8 cellular contexts compared by ENCODE assay signal in genomic region chr17:57783338-57783742, GRCh38. TPM values are rescaled to one million over a fixed set of nuclear protein-coding genes. Genes with fewer than 3 reads are reported as not detected.
DNase-seq lines count a peak whose midpoint lies in the region; ATAC-seq, FAIRE-seq and TF ChIP-seq lines count a peak whose summit lies in the region.

No MANE protein-coding gene starts in this region.

- intact Hi-C loops in HepG2 (cut with micrococcal nuclease; ENCODE audit: unreplicated experiment) = no loop called here

- H2AFZ ChIP-seq in HepG2 (ENCODE audit: low read length) = no peak overlapping the region

- H3K4me2 ChIP-seq in A549 (peak overlapping the region; percentile 75), HepG2 (ENCODE audit: low read depth, low read length) (peak overlapping the region; percentile 38)

- peaks cover 8 to 52% of the 10 kb centered on the region in 2 experiments for H3K27me3 ChIP-seq in HepG2 (ENCODE audit: control insufficient read depth in 1 of 2, insufficient read depth in 2 of 2, low read length in 2 of 2)

- TF ChIP-seq CTCF in A549 (IDR thresholded peaks at IDR 0.05) = peak; percentile 95
- peak; percentile 86 for TF ChIP-seq CTCF in GM20000 (IDR thresholded peaks at IDR 0.05; ENCODE audit: extremely low read depth, missing control alignments)
- TF ChIP-seq CTCF in HepG2 (CRISPR knock-in tag; IDR thresholded peaks at IDR 0.05) = peak; percentile 98

- H3K9me3 ChIP-seq in A549 = no peaks in the 10 kb centered on the region
- H3K9me3 ChIP-seq in HepG2 (ENCODE audit: low read length) = no peaks in the 10 kb centered on the region

- H3K9ac ChIP-seq in HepG2 (ENCODE audit: insufficient read depth, low read depth, low read length) = no peak overlapping the region

- H3K4me1 ChIP-seq in A549 = 0 out of 3 replicates have a peak, but pooled peaks cover 5% of the 10 kb centered on the region
- H3K4me1 ChIP-seq in HepG2 (ENCODE audit: insufficient read depth, low read length) = peaks cover 26% of the 10 kb centered on the region

- 16% methylated on average over 16 of the region's 25 CpGs for WGBS in A549 (ENCODE audit: missing lambda C conversion rate)
- WGBS in HepG2 (ENCODE audit: low lambda C conversion rate) = 31% methylated on average over 7 of the region's 25 CpGs

- peak overlapping the region; percentile 45 to 79; a peak in 4 of 6 replicates for H3K27ac ChIP-seq in A549
- no peak overlapping the region for H3K27ac ChIP-seq in HepG2 (ENCODE audit: extremely low read length, insufficient read depth, low read length)

- TF ChIP-seq POLR2A in A549 (IDR thresholded peaks at IDR 0.05; ENCODE audit: low read length) (no peak), HepG2 (IDR thresholded peaks at IDR 0.05; ENCODE audit: insufficient read depth in 1 of 2, low read depth in 2 of 2, low read length in 2 of 2) (no peak)

- TF ChIP-seq EP300 in A549 (IDR thresholded peaks at IDR 0.05) = no peak
- TF ChIP-seq EP300 in HepG2 (IDR thresholded peaks at IDR 0.05; ENCODE audit: low read depth in 2 of 2, low read length in 2 of 2) = 0 out of 4 replicates have a peak, but pooled peaks of 1 of the 2 experiments have one; percentile 39
- TF ChIP-seq EP300 in HepG2 (CRISPR knock-in tag; IDR thresholded peaks at IDR 0.05; ENCODE audit: borderline replicate concordance) = no peak

- no peaks in the 10 kb centered on the region for H3K79me2 ChIP-seq in HepG2 (ENCODE audit: insufficient read depth, low read length)

- POLR2A ChIA-PET in A549 (lab: Yijun Ruan, JAX) (no interaction called here), HepG2 (lab: Yijun Ruan, JAX) (no interaction called here)

- no TSS peak for BruUV-seq in HepG2 (replicated peaks; lab: Mats Ljungman, UMichigan)

- H3K4me3 ChIP-seq in A549 (peak overlapping the region; percentile 20; the same call in 1 of the 3 replicates), HepG2 (replicated peaks in 1 of 3; ENCODE audit: insufficient read depth in 1 of 3, low read depth in 2 of 3, low read length in 3 of 3) (no peak overlapping the region; a peak in 1 of 6 replicates)

- H3K36me3 ChIP-seq in HepG2 (replicated peaks in 1 of 2; ENCODE audit: control insufficient read depth in 1 of 2, insufficient read depth in 2 of 2, low read length in 2 of 2) = no peaks in the 10 kb centered on the region

- TF ChIP-seq RAD21 in A549 (conservative IDR thresholded peaks at IDR 0.05 in 1 of 2, IDR thresholded peaks at IDR 0.05 in 1 of 2) = peak; percentile 81 to 91
- peak; percentile 87 for TF ChIP-seq RAD21 in HepG2 (CRISPR knock-in tag; IDR thresholded peaks at IDR 0.05)

- peak; percentile 89 to 96 for ATAC-seq in A549
- peak; percentile 91 for ATAC-seq in HepG2
- ATAC-seq in GM18519 (IDR thresholded peaks at IDR 0.05; ENCODE audit: low FRiP score, unreplicated experiment) = no peak

- FAIRE-seq in A549 (lab: Jason Lieb, UNC) (no peak), HepG2 (lab: Jason Lieb, UNC) (no peak)

- in situ Hi-C loops in HepG2 (cut with HindIII; ENCODE audit: extremely low pct_ligation_motif_present, low pct_unique_long_range_greater_than_20kb) = no loop called here

- peak; percentile 66 to 84 for DNase-seq in A549 (ENCODE audit: low read depth in 1 of 2, low spot score in 1 of 2)
- peak; percentile 79 for DNase-seq in GM20000 (ENCODE audit: low spot score)
- DNase-seq in NCI-H446 treated with DMSO at 0.1 percent for 48 hours (lab: John Stamatoyannopoulos, UW) = peak; percentile 30
- peak; percentile 62 to 76 for DNase-seq in activated CD4-positive, alpha-beta T cell treated with anti-CD3 and anti-CD28 coated beads for 24 hours (ENCODE audit: low read depth in 2 of 2)
- peak; percentile 44 for DNase-seq in cerebellar cortex (ENCODE audit: low spot score)
- peak; percentile 53 for DNase-seq in HepG2 (ENCODE audit: low spot score)
- DNase-seq in stimulated activated CD4-positive, alpha-beta T cell treated with anti-CD3 and anti-CD28 coated beads, TNF-alpha, amount 100 ng/mL, for 4 hours (ENCODE audit: low read depth in 3 of 3) = peak; percentile 45 to 52 (median 49)

- no peaks in the 10 kb centered on the region for H4K20me1 ChIP-seq in HepG2 (ENCODE audit: insufficient read depth, low read length)

- CTCF ChIA-PET in A549 (lab: Yijun Ruan, JAX) = interaction anchor here (0.5 to 7.3 kb wide), 105 partner anchors 9 to 1874 kb away, joined by 3 to 124 read pairs (median 4); partner anchors contain the start of genes CCDC182 and CUEDC1
- CTCF ChIA-PET in HepG2 (lab: Yijun Ruan, JAX; ENCODE audit: low intra/inter-chr PET ratio, low total read pairs) = no interaction called here

TF ChIP-seq in A549, 52 proteins besides CTCF, POLR2A, EP300 and RAD21:
- TF ChIP-seq SMC3 (IDR thresholded peaks at IDR 0.05) (peak; percentile 85), EHMT2 (IDR thresholded peaks at IDR 0.05; ENCODE audit: low read depth) (no peak), HEYL (CRISPR knock-in tag; IDR thresholded peaks at IDR 0.05) (no peak), E2F6 (IDR thresholded peaks at IDR 0.05; ENCODE audit: borderline replicate concordance, low read depth) (peak; percentile 73; the same call in 1 of the 2 replicates), MAZ (IDR thresholded peaks at IDR 0.05; ENCODE audit: borderline replicate concordance, low read depth, low read length) (0 out of 2 replicates have a peak, but pooled peaks have one; percentile 40)
- TF ChIP-seq, protein P1, sequence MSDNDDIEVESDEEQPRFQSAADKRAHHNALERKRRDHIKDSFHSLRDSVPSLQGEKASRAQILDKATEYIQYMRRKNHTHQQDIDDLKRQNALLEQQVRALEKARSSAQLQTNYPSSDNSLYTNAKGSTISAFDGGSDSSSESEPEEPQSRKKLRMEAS (IDR thresholded peaks at IDR 0.05) = peak; percentile 73

TF ChIP-seq in HepG2, 621 proteins besides CTCF, POLR2A, EP300 and RAD21 (continues in another document):
- no peak for TF ChIP-seq JUN (CRISPR knock-in tag; IDR thresholded peaks at IDR 0.05)
- TF ChIP-seq MAFK (conservative IDR thresholded peaks at IDR 0.05 in 1 of 2, IDR thresholded peaks at IDR 0.05 in 1 of 2; ENCODE audit: low read length in 2 of 2) = no peak
- TF ChIP-seq FOXC1 (CRISPR knock-in tag; IDR thresholded peaks at IDR 0.05; ENCODE audit: borderline replicate concordance) = 0 out of 2 replicates have a peak, but pooled peaks have one; percentile 23
- no peak for TF ChIP-seq NR2F6 (IDR thresholded peaks at IDR 0.05)
- 0 out of 2 replicates have a peak, but pooled peaks have one; percentile 30 for TF ChIP-seq NR2F6 (CRISPR knock-in tag; IDR thresholded peaks at IDR 0.05)
- peak; percentile 72; the same call in 1 of the 2 replicates for TF ChIP-seq ZBTB7A (CRISPR knock-in tag; IDR thresholded peaks at IDR 0.05)
- TF ChIP-seq ZNF720 (CRISPR knock-in tag; IDR thresholded peaks at IDR 0.05) = no peak
- TF ChIP-seq ZNF629 (CRISPR knock-in tag; conservative IDR thresholded peaks at IDR 0.05) = no peak
- TF ChIP-seq, protein P2, sequence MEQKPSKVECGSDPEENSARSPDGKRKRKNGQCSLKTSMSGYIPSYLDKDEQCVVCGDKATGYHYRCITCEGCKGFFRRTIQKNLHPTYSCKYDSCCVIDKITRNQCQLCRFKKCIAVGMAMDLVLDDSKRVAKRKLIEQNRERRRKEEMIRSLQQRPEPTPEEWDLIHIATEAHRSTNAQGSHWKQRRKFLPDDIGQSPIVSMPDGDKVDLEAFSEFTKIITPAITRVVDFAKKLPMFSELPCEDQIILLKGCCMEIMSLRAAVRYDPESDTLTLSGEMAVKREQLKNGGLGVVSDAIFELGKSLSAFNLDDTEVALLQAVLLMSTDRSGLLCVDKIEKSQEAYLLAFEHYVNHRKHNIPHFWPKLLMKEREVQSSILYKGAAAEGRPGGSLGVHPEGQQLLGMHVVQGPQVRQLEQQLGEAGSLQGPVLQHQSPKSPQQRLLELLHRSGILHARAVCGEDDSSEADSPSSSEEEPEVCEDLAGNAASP (CRISPR knock-in tag; IDR thresholded peaks at IDR 0.05; ENCODE audit: borderline replicate concordance) = no peak

RNA-seq across cellular contexts. Expression of gene CCDC182, which starts 38.2 kb away (rescaled TPM):
- polyA plus RNA-seq in A549 (2011; rRNA removed) (not detected in 2 replicates), A549 (2017; fragmentation: RNase III; extraction: RNeasy Plus Mini Kit Qiagen cat#74134 plus additional on column Dnase treatment) (not detected in 3 replicates), HepG2 (2011; rRNA removed) (not detected in 2 replicates)
- not detected in 2 replicates for polyA plus RNA-seq in A549 (2012; cell fraction: cytosol; rRNA removed)
- not detected in 2 replicates for polyA plus RNA-seq in A549 (2012; cell fraction: nucleus; rRNA removed)
- polyA minus RNA-seq in A549 (2011; rRNA and poly(A)+ RNA removed) = not detected in 2 replicates
- total RNA-seq in HepG2 (2016; rRNA removed; fragmentation: Illumina TruSeq; extraction: Trizol) = not detected in 2 replicates
- total RNA-seq in HepG2 (2016; cell fraction: cytosol; rRNA removed; fragmentation: Illumina TruSeq; extraction: Trizol; ENCODE audit: low read depth) = not detected in 2 replicates
- not detected in 2 replicates for total RNA-seq in HepG2 (2016; cell fraction: insoluble cytoplasmic fraction; rRNA removed; fragmentation: Illumina TruSeq; extraction: Trizol)
- not detected in 2 replicates for total RNA-seq in HepG2 (2016; cell fraction: membrane; rRNA removed; fragmentation: Illumina TruSeq; extraction: Trizol)
- not detected in 2 replicates for total RNA-seq in HepG2 (2016; cell fraction: nucleus; rRNA removed; fragmentation: Illumina TruSeq; extraction: Trizol)
- polyA plus RNA-seq in HepG2 (2011; cell fraction: cytosol; rRNA removed) = not detected in 2 replicates
- not detected in 2 replicates for polyA plus RNA-seq in HepG2 (2011; cell fraction: nucleus; rRNA removed)
- polyA plus RNA-seq in HepG2 (2012) = not detected in 2 replicates
- not detected in 2 replicates for polyA plus RNA-seq in HepG2 (2016; cell fraction: cytosol; fragmentation: Illumina TruSeq; extraction: Trizol; ENCODE audit: low read depth)
- polyA plus RNA-seq in HepG2 (2016; cell fraction: insoluble cytoplasmic fraction; fragmentation: Illumina TruSeq; extraction: Trizol; ENCODE audit: low read depth) = not detected in 2 replicates
- polyA plus RNA-seq in HepG2 (2016; cell fraction: membrane; fragmentation: Illumina TruSeq; extraction: Trizol; ENCODE audit: low read depth) = not detected in 2 replicates
- polyA plus RNA-seq in HepG2 (2016; cell fraction: nucleus; fragmentation: Illumina TruSeq; extraction: Trizol; ENCODE audit: insufficient read depth, low read depth) = not detected in 2 replicates
- not detected in 2 replicates for polyA minus RNA-seq in HepG2 (2011; rRNA and poly(A)+ RNA removed; ENCODE audit: low replicate concordance)
- polyA minus RNA-seq in HepG2 (2011; cell fraction: cytosol; rRNA and poly(A)+ RNA removed) = not detected in 2 replicates
- not detected in 2 replicates for polyA minus RNA-seq in HepG2 (2011; cell fraction: nucleus; rRNA and poly(A)+ RNA removed)
